In genomic region chr20:21521596-21522478, GRCh38 we compare ENCODE assay signal across 13 cellular contexts. TPM values are rescaled to one million over a fixed set of nuclear protein-coding genes. Genes with fewer than 3 reads are reported as not detected.
A peak's percentile ranks its signal among the peaks of the same experiment; 100 is the strongest.
DNase-seq lines count a peak whose midpoint lies in the region; ATAC-seq and TF ChIP-seq lines count a peak whose summit lies in the region.
"Had no signal": no experiment of that assay in that cellular context is flagged by ENCODE, and none has a peak within 500 bp of the region (broad histone marks: within the 10 kb centered on the region; RNA-seq: fewer than 3 reads in every experiment).

No MANE protein-coding gene starts in this region.

- no peaks in the 10 kb centered on the region for H3K9me3 Mint-ChIP-seq in activated T-cell treated with anti-CD3 and anti-CD28 coated beads, Interleukin-2, amount 50 U/mL, for 24 hours
- H3K9me3 Mint-ChIP-seq: CD4-positive, alpha-beta T cell; effector memory CD8-positive, alpha-beta T cell; T-cell had no signal

- H3K4me1 ChIP-seq in cardiac muscle cell (ENCODE audit: low read depth) (no peaks in the 10 kb centered on the region), testis (no peaks in the 10 kb centered on the region)

- DNase-seq in cardiac muscle cell (ENCODE audit: low read depth in 1 of 2, low spot score in 1 of 2) (no peak), Right ventricle myocardium inferior (ENCODE audit: missing footprints) (no peak), testis (no peak), UCSD-AML1 (lab: John Stamatoyannopoulos, UW; ENCODE audit: unreplicated experiment) (no peak), G401 (ENCODE audit: low spot score) (no peak)
- DNase-seq in activated T-cell treated with anti-CD3 and anti-CD28 coated beads, Interleukin-2, amount 50 U/mL, for 24 hours = peak; percentile 36
- DNase-seq: activated effector memory CD4-positive, alpha-beta T cell treated with anti-CD3 and anti-CD28 coated beads, Interleukin-2, amount 50 U/mL, for 16 hours; CD4-positive, alpha-beta T cell; effector memory CD8-positive, alpha-beta T cell; T-cell had no signal

- ATAC-seq in Right ventricle myocardium inferior = no peak
- no peak for ATAC-seq in HG02885 (IDR thresholded peaks at IDR 0.05; ENCODE audit: poor library complexity, unreplicated experiment)
- ATAC-seq: effector memory CD8-positive, alpha-beta T cell; GM12878 had no signal

- peaks cover 93% of the 10 kb centered on the region for H3K27me3 Mint-ChIP-seq in activated T-cell treated with anti-CD3 and anti-CD28 coated beads, Interleukin-2, amount 50 U/mL, for 24 hours

- H3K27me3 ChIP-seq in cardiac muscle cell (peaks cover 100% of the 10 kb centered on the region), layer of hippocampus (ENCODE audit: control insufficient read depth, insufficient read depth, low read length) (peaks cover 21% of the 10 kb centered on the region), testis (no peaks in the 10 kb centered on the region)

- peak overlapping the region; percentile 59 for H3K27ac Mint-ChIP-seq in activated T-cell treated with anti-CD3 and anti-CD28 coated beads, Interleukin-2, amount 50 U/mL, for 24 hours
- H3K27ac Mint-ChIP-seq: CD4-positive, alpha-beta T cell; effector memory CD8-positive, alpha-beta T cell; T-cell had no signal

- TF ChIP-seq POLR2A in testis (IDR thresholded peaks at IDR 0.05) = no peak

- H3K27ac ChIP-seq in cardiac muscle cell (no peak overlapping the region), layer of hippocampus (ENCODE audit: low read depth, low read length) (peak overlapping the region; percentile 71), testis (no peak overlapping the region)

- H3K36me3 Mint-ChIP-seq in activated T-cell treated with anti-CD3 and anti-CD28 coated beads, Interleukin-2, amount 50 U/mL, for 24 hours (ENCODE audit: low read depth) = no peaks in the 10 kb centered on the region
- H3K36me3 Mint-ChIP-seq: T-cell had no signal

- peak overlapping the region; percentile 31 for H3K4me3 ChIP-seq in cardiac muscle cell
- H3K4me3 ChIP-seq in testis = peak overlapping the region; percentile 15 to 18
- H3K4me3 ChIP-seq: GM12878 had no signal

- H3K9me3 ChIP-seq in cardiac muscle cell (ENCODE audit: low read depth) (no peaks in the 10 kb centered on the region), testis (no peaks in the 10 kb centered on the region)

- intact Hi-C loops in Right ventricle myocardium inferior (cut with DNase I) = no loop called here
- intact Hi-C loops in testis (cut with DNase I; ENCODE audit: low total_unique reads) = no loop called here

- in situ Hi-C loops in G401 (cut with HindIII; ENCODE audit: low sequenced_read_pairs) = no loop called here

- H3K36me3 ChIP-seq in cardiac muscle cell (no peaks in the 10 kb centered on the region), testis (ENCODE audit: low read depth, missing control alignments) (no peaks in the 10 kb centered on the region)

- no peak for TF ChIP-seq CTCF in cardiac muscle cell (IDR thresholded peaks at IDR 0.05; ENCODE audit: low read depth, low read length)
- no peak for TF ChIP-seq CTCF in testis (IDR thresholded peaks at IDR 0.05)

- WGBS in testis, 2 donors = 0% methylated on average over 8 to 69 of the region's 104 CpGs

- H3K4me1 Mint-ChIP-seq in activated T-cell treated with anti-CD3 and anti-CD28 coated beads, Interleukin-2, amount 50 U/mL, for 24 hours (ENCODE audit: low read depth) = peaks cover 27% of the 10 kb centered on the region

- peak overlapping the region; percentile 33 for H3K4me3 Mint-ChIP-seq in activated T-cell treated with anti-CD3 and anti-CD28 coated beads, Interleukin-2, amount 50 U/mL, for 24 hours
- H3K4me3 Mint-ChIP-seq: CD4-positive, alpha-beta T cell; effector memory CD8-positive, alpha-beta T cell had no signal

RNA-seq across cellular contexts. Expression of gene NKX2-2, which starts 8.0 kb away (rescaled TPM):
- total RNA-seq in cardiac muscle cell (not detected in 2 replicates), Right ventricle myocardium inferior (not detected), testis (under 1 TPM in 1 of 2 donors, not detected in 1; 0.16 TPM)
- polyA plus RNA-seq in cardiac muscle cell (not detected in 2 replicates), testis (ENCODE audit: insufficient read depth, low read depth, low replicate concordance) (not detected)
- not detected in 2 replicates for total RNA-seq in G401 (2014; rRNA removed; shearing (Covaris generic))
- total RNA-seq: CD4-positive, alpha-beta T cell; GM12878; T-cell had no signal
- polyA plus RNA-seq: GM12878 had no signal
